ENCODE assay signal across 8 cellular contexts in genomic region chr17:49434821-49435581, GRCh38. TPM values are rescaled to one million over a fixed set of nuclear protein-coding genes. Genes with fewer than 3 reads are reported as not detected.
A peak's percentile ranks its signal among the peaks of the same experiment; 100 is the strongest.
DNase-seq lines count a peak whose midpoint lies in the region; ATAC-seq, FAIRE-seq and TF ChIP-seq lines count a peak whose summit lies in the region.

No MANE protein-coding gene starts in this region.

- H2BK12ac ChIP-seq in mesenchymal stem cell (ENCODE audit: low read length in 2 of 2), result no peak overlapping the region

- no peak overlapping the region for H3K23ac ChIP-seq in mesenchymal stem cell (ENCODE audit: low read length in 2 of 2)

- H2AFZ ChIP-seq in Loucy (ENCODE audit: low read length) (peak overlapping the region; percentile 58; the same call in 1 of the 2 replicates), mesenchymal stem cell (ENCODE audit: low read depth, low read length) (no peak overlapping the region)

- no peak overlapping the region for H3K18ac ChIP-seq in mesenchymal stem cell (ENCODE audit: low read depth in 1 of 2, low read length in 2 of 2)

- no peaks in the 10 kb centered on the region for H3K79me1 ChIP-seq in mesenchymal stem cell (replicated peaks; ENCODE audit: low read length, poor library complexity, severe bottlenecking)

- H3K4me3 ChIP-seq in Loucy (ENCODE audit: low read length, poor library complexity, severe bottlenecking) (no peak overlapping the region), mesenchymal stem cell (ENCODE audit: insufficient read depth in 1 of 2, low read depth in 1 of 2, low read length in 2 of 2) (no peak overlapping the region)
- no peak overlapping the region for H3K4me3 ChIP-seq in effector memory CD4-positive, alpha-beta T cell (ENCODE audit: insufficient read depth, low read depth, low read length, poor library complexity, severe bottlenecking)

- H3K27me3 ChIP-seq in Loucy (ENCODE audit: insufficient read depth, low read length, poor library complexity, severe bottlenecking) (no peaks in the 10 kb centered on the region), mesenchymal stem cell (ENCODE audit: control insufficient read depth in 1 of 2, insufficient read depth in 1 of 2, low read length in 2 of 2) (peaks cover 52 to 71% of the 10 kb centered on the region in 2 experiments)
- H3K27me3 ChIP-seq in effector memory CD4-positive, alpha-beta T cell (replicated peaks; ENCODE audit: control insufficient read depth, insufficient read depth, low read length, poor library complexity, severe bottlenecking), result peaks cover 6% of the 10 kb centered on the region

- no peaks in the 10 kb centered on the region for H3F3A ChIP-seq in Loucy (ENCODE audit: low read depth)

- H3K9me2 ChIP-seq in Loucy (replicated peaks; ENCODE audit: low read depth, low read length), result no peaks in the 10 kb centered on the region

- no peak overlapping the region for H2BK15ac ChIP-seq in mesenchymal stem cell (ENCODE audit: low read depth, poor library complexity, severe bottlenecking)

- no peak overlapping the region for H2BK120ac ChIP-seq in mesenchymal stem cell (ENCODE audit: low read depth, low read length)

- no peak for ATAC-seq in GM18520 (IDR thresholded peaks at IDR 0.05; ENCODE audit: unreplicated experiment)

- no peak overlapping the region for H2AK5ac ChIP-seq in mesenchymal stem cell (ENCODE audit: low read length, severe bottlenecking)

- H2BK5ac ChIP-seq in mesenchymal stem cell (ENCODE audit: low read depth, low read length, poor library complexity, severe bottlenecking), result no peak overlapping the region

- H3K4me1 ChIP-seq in Loucy (ENCODE audit: insufficient read depth, low read length, poor library complexity, severe bottlenecking) (no peaks in the 10 kb centered on the region), mesenchymal stem cell (ENCODE audit: control insufficient read depth, insufficient read depth, low read depth, low read length) (peaks cover 18% of the 10 kb centered on the region)
- H3K4me1 ChIP-seq in effector memory CD4-positive, alpha-beta T cell (ENCODE audit: control insufficient read depth, insufficient read depth, low read length, poor library complexity, severe bottlenecking), result no peaks in the 10 kb centered on the region

- H3K4me2 ChIP-seq in Loucy (ENCODE audit: low read depth, low read length, poor library complexity, severe bottlenecking) (no peak overlapping the region), mesenchymal stem cell (ENCODE audit: low read length, poor library complexity, severe bottlenecking) (no peak overlapping the region)

- FAIRE-seq in urothelium cell line (lab: Jason Lieb, UNC), result peak; percentile 81

- no peak overlapping the region for H3K27ac ChIP-seq in effector memory CD4-positive, alpha-beta T cell (ENCODE audit: insufficient read depth, low read length, poor library complexity, severe bottlenecking)
- no peak overlapping the region for H3K27ac ChIP-seq in mesenchymal stem cell (ENCODE audit: low read length, poor library complexity, severe bottlenecking)

- no peaks in the 10 kb centered on the region for H4K20me1 ChIP-seq in Loucy (ENCODE audit: insufficient read depth, low read length, poor library complexity, severe bottlenecking)

- no peak overlapping the region for H3K14ac ChIP-seq in mesenchymal stem cell (ENCODE audit: low read length in 2 of 2)

- H3K9me3 ChIP-seq in Loucy (ENCODE audit: insufficient read depth, low read depth, low read length), result no peaks in the 10 kb centered on the region
- no peaks in the 10 kb centered on the region for H3K9me3 ChIP-seq in effector memory CD4-positive, alpha-beta T cell (ENCODE audit: control insufficient read depth, low read length)
- H3K9me3 ChIP-seq in mesenchymal stem cell (ENCODE audit: control insufficient read depth, low read length), result no peaks in the 10 kb centered on the region

- H3K79me2 ChIP-seq in Loucy (ENCODE audit: insufficient read depth, low read length), result no peaks in the 10 kb centered on the region

- 53% methylated on average over 8 of the region's 12 CpGs for WGBS in mesenchymal stem cell

- DNase-seq in NCI-H146 (lab: John Stamatoyannopoulos, UW) (peak; percentile 22), NCI-H146 treated with DMSO at 0.1 percent for 48 hours (lab: John Stamatoyannopoulos, UW; ENCODE audit: unreplicated experiment) (no peak), mesenchymal stem cell (peak; percentile 66), urothelium cell line (ENCODE audit: low spot score) (peak; percentile 74)
- peak; percentile 14 to 49 for DNase-seq in activated CD4-positive, alpha-beta T cell treated with anti-CD3 and anti-CD28 coated beads for 4 hours
- DNase-seq in effector memory CD4-positive, alpha-beta T cell, result peak in 2 of 3 donors; percentile 11 to 30

- TF ChIP-seq CTCF in Loucy (conservative IDR thresholded peaks at IDR 0.05; ENCODE audit: low read length), result peak; percentile 86

- H3K36me3 ChIP-seq in Loucy (ENCODE audit: insufficient read depth, low read length), result no peaks in the 10 kb centered on the region
- H3K36me3 ChIP-seq in effector memory CD4-positive, alpha-beta T cell (ENCODE audit: control insufficient read depth, insufficient read depth, low read length), result no peaks in the 10 kb centered on the region
- no peaks in the 10 kb centered on the region for H3K36me3 ChIP-seq in mesenchymal stem cell (ENCODE audit: control insufficient read depth in 1 of 2, insufficient read depth in 2 of 2, low read depth in 1 of 2, low read length in 2 of 2)

- no peak overlapping the region for H4K8ac ChIP-seq in mesenchymal stem cell (ENCODE audit: low read length)

- no peak overlapping the region for H4K91ac ChIP-seq in mesenchymal stem cell (ENCODE audit: low read length)

- H3K4ac ChIP-seq in mesenchymal stem cell (ENCODE audit: low read depth in 1 of 2, low read length in 2 of 2), result no peak overlapping the region

- H3K9ac ChIP-seq in Loucy (ENCODE audit: low read depth, low read length, poor library complexity, severe bottlenecking), result no peak overlapping the region
- no peak overlapping the region for H3K9ac ChIP-seq in mesenchymal stem cell (ENCODE audit: low read length)

RNA-seq across cellular contexts. Expression of gene PHB1, which starts 20.3 kb away (rescaled TPM):
- 104 TPM for polyA plus RNA-seq in mesenchymal stem cell (2013, experiment 1 of 2)
- 105 TPM for polyA plus RNA-seq in mesenchymal stem cell (2013, experiment 2 of 2)
